Comparison of ENCODE assay signal across 8 cellular contexts in the genomic region with DNA sequence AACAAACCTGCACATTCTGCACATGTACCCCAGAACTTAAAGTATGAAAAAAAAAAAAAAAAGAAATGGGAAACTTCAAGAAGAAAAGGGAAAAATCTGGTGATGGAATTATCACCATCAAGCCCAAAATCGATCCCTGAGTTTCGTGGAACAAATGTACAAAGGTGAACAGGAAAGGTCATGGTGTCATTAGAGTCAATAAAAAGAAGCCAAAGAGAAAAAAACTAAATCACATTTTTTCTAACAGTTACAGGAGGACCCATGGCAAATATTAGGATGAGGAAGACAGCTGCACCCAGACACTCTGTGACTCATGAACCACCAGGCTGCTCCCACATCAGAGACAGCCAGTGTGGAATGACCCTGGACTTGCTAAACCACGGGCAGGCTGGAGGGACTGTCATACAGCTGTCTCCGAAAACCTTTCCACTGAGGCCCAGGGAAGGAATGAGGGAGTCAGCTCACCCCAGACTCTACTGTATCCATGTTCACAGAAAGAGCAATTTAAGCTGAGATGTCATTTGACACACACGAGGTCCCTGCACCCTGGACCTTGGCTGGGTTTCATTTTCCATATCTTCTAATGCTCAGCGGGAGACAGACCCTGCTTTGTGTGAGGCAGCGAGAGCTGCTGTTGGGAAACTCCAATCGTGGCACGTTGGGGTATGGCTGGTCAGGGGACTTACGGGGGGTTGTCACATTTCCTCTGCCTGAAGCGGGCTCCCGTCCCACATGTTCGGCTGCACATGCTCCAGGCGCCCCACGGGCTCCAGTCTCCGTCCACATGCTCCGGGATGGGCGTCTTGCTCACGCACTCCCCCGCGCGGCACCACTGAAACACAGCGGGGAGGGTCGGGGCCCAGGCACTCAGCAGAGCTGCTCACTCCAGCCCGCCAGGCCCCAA.
DNase-seq lines count a peak whose midpoint lies in the region; FAIRE-seq and TF ChIP-seq lines count a peak whose summit lies in the region.

No MANE protein-coding gene starts in this region.

- no peak overlapping the region for H3K4ac ChIP-seq in mesendoderm (ENCODE audit: low read depth, low read length)

- intact Hi-C loops in activated CD4-positive, alpha-beta T cell treated with anti-CD3 and anti-CD28 coated beads, Interleukin-2, amount 10 ng/mL, durations not matched to agents 24 days and 14 days (cut with micrococcal nuclease) = loop anchor here (10.0 kb wide), 1 partner anchor 207 kb away; no protein-coding TSS in a partner anchor
- intact Hi-C loops in spleen (cut with DNase I; ENCODE audit: low total_unique reads) = no loop called here

- H3K18ac ChIP-seq in mesendoderm (ENCODE audit: low read length) = no peak overlapping the region

- H3K27me3 ChIP-seq in spleen (replicated peaks in 1 of 7) (no peaks in the 10 kb centered on the region), mesendoderm (ENCODE audit: insufficient read depth, low read length, poor library complexity) (no peaks in the 10 kb centered on the region)

- H3K56ac ChIP-seq in mesendoderm (ENCODE audit: low read length) = no peak overlapping the region

- peaks cover 3% of the 10 kb centered on the region for H3K27me3 Mint-ChIP-seq in activated CD4-positive, alpha-beta T cell treated with anti-CD3 and anti-CD28 coated beads, Interleukin-2, amount 10 ng/mL, durations not matched to agents 24 days and 14 days

- TF ChIP-seq CTCF in spleen (IDR thresholded peaks at IDR 0.05 in 8 of 11, conservative IDR thresholded peaks at IDR 0.05 in 3 of 11) = peak in 9 of 11 experiments; percentile 20 to 51 (median 45)

- H3K36me3 ChIP-seq in spleen = no peaks in the 10 kb centered on the region
- H3K36me3 ChIP-seq in mesendoderm (ENCODE audit: control insufficient read depth, insufficient read depth, low read length) = no peaks in the 10 kb centered on the region

- H3K23ac ChIP-seq in mesendoderm (ENCODE audit: low read length) = no peak overlapping the region

- no peak for TF ChIP-seq POLR2A in spleen (IDR thresholded peaks at IDR 0.05)

- H3K4me2 ChIP-seq in mesendoderm (ENCODE audit: low read length) = no peak overlapping the region

- 36 to 70% (median 56%) methylated on average over 18 to 25 of the region's 25 CpGs for WGBS in spleen, 5 donors
- no CpG with 5 or more reads among the region's 25 CpGs for WGBS in mesendoderm (ENCODE audit: extremely low coverage, insufficient coverage, low lambda C conversion rate)

- H2BK5ac ChIP-seq in mesendoderm (ENCODE audit: low read length) = no peak overlapping the region

- H3K27ac Mint-ChIP-seq in activated CD4-positive, alpha-beta T cell treated with anti-CD3 and anti-CD28 coated beads, Interleukin-2, amount 10 ng/mL, durations not matched to agents 24 days and 14 days = peak overlapping the region; percentile 37

- no peak for FAIRE-seq in GM18507 (lab: Jason Lieb, UNC)

- no peaks in the 10 kb centered on the region for H3K4me1 ChIP-seq in spleen
- no peaks in the 10 kb centered on the region for H3K4me1 ChIP-seq in mesendoderm (ENCODE audit: control insufficient read depth, low read depth, low read length)

- H3K9me3 ChIP-seq in spleen = peaks cover 0 to 4% (median 0%) of the 10 kb centered on the region in 8 donors

- no peak overlapping the region for H3K9ac ChIP-seq in mesendoderm (ENCODE audit: low read length)

- H4K5ac ChIP-seq in mesendoderm (ENCODE audit: low read length) = no peak overlapping the region

- no peak overlapping the region for H2BK15ac ChIP-seq in mesendoderm (replicated peaks; ENCODE audit: low read depth)

- H3K36me3 Mint-ChIP-seq in activated CD4-positive, alpha-beta T cell treated with anti-CD3 and anti-CD28 coated beads, Interleukin-2, amount 10 ng/mL, durations not matched to agents 24 days and 14 days (ENCODE audit: low read depth) = no peaks in the 10 kb centered on the region

- peak overlapping the region in 5 of 8 donors; percentile 9 to 58 (median 30) for H3K4me3 ChIP-seq in spleen
- no peak overlapping the region for H3K4me3 ChIP-seq in mesendoderm (ENCODE audit: low read length)

- H3K4me1 Mint-ChIP-seq in activated CD4-positive, alpha-beta T cell treated with anti-CD3 and anti-CD28 coated beads, Interleukin-2, amount 10 ng/mL, durations not matched to agents 24 days and 14 days = no peaks in the 10 kb centered on the region

- peak overlapping the region; percentile 69 for H3K4me3 Mint-ChIP-seq in activated CD4-positive, alpha-beta T cell treated with anti-CD3 and anti-CD28 coated beads, Interleukin-2, amount 10 ng/mL, durations not matched to agents 24 days and 14 days

- H3K27ac ChIP-seq in spleen (peak overlapping the region in 5 of 8 donors; percentile 29 to 42 (median 37)), mesendoderm (ENCODE audit: low read depth, low read length) (no peak overlapping the region)

- no peaks in the 10 kb centered on the region for H3K79me2 ChIP-seq in mesendoderm (ENCODE audit: control insufficient read depth, insufficient read depth, low read length)

- no peak overlapping the region for H4K8ac ChIP-seq in mesendoderm (ENCODE audit: low read depth, low read length)

- peaks cover 3% of the 10 kb centered on the region for H3K9me3 Mint-ChIP-seq in activated CD4-positive, alpha-beta T cell treated with anti-CD3 and anti-CD28 coated beads, Interleukin-2, amount 10 ng/mL, durations not matched to agents 24 days and 14 days

- no peak overlapping the region for H2AK5ac ChIP-seq in mesendoderm (ENCODE audit: low read length)

- H2BK120ac ChIP-seq in mesendoderm (ENCODE audit: low read depth, low read length) = no peak overlapping the region

- H3K79me1 ChIP-seq in mesendoderm (ENCODE audit: low read length) = no peaks in the 10 kb centered on the region

- DNase-seq in GM18507 (ENCODE audit: extremely low spot score, insufficient read length, low read depth) = peak; percentile 30
- DNase-seq in activated CD4-positive, alpha-beta T cell treated with anti-CD3 and anti-CD28 coated beads, Interleukin-2, amount 10 ng/mL, durations not matched to agents 24 days and 14 days = peak; percentile 72
- peak; percentile 30 for DNase-seq in germinal center (ENCODE audit: low spot score)
- DNase-seq in spleen = no peak
- no peak for DNase-seq in A172 (ENCODE audit: low spot score)
- DNase-seq in mesendoderm = no peak
- DNase-seq in DMS 273 treated with DMSO at 0.1 percent for 48 hours (lab: John Stamatoyannopoulos, UW) = no peak
- DNase-seq in glomerular visceral epithelial cell (ENCODE audit: extremely low spot score) = no peak

Comparison
In these comparisons a context has a peak if more than half of its experiments do, and no peak if none do; other contexts are left out.
1. DNase-seq: peak in GM18507 (single experiment), activated CD4-positive, alpha-beta T cell treated with anti-CD3 and anti-CD28 coated beads, Interleukin-2, amount 10 ng/mL, durations not matched to agents 24 days and 14 days (single experiment) and germinal center (single experiment); none in spleen (single experiment), A172 (single experiment), mesendoderm (single experiment), DMS 273 treated with DMSO at 0.1 percent for 48 hours (single experiment) and glomerular visceral epithelial cell (single experiment).